In the genomic region with DNA sequence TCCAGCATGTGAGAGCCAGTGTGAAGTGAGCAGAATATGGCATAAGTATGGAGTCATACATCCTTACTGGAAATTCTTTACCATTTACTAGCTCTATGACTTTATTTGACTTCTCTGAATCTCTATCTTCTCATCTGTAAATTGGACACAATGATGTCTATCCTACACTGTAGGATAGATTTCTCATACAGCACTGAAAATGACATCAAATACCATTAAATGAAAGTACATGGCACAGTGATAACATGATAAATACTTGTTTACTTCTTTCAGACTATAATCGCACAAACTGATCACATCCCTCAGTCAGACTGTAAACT, we compare ENCODE assay signal across 1 cellular context.
TF ChIP-seq lines count a peak whose summit lies in the region.

No MANE protein-coding gene starts in this region.

TF ChIP-seq in liver, 16 proteins besides CTCF, POLR2A, EP300 and RAD21 (continued from another document):
- TF ChIP-seq NR2F2 (IDR thresholded peaks at IDR 0.05) = no peak
